In the genomic region with DNA sequence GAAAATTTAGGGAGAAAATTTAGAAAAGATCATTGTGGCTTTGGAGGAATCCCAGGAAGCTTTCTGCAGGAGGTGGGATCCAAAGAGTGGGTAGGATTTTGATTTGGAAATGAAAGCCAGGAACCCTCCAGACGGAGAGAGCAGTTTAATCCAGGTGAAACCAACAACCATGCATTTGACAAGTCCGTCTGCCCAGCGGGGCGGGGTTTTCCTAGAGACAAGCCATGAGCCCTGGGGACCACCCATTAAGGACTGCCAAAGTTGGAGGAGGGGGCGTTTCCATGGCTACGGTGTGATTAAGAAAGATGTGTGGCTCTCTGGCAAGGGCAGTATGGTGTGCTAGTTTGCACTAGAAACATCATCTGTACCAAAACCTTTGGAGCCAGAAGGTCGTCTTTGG, we compare ENCODE assay signal across 19 cellular contexts. TPM values are rescaled to one million over a fixed set of nuclear protein-coding genes. Genes with fewer than 3 reads are reported as not detected.
DNase-seq lines count a peak whose midpoint lies in the region; ATAC-seq, FAIRE-seq and TF ChIP-seq lines count a peak whose summit lies in the region.
"Had no signal": no experiment of that assay in that cellular context is flagged by ENCODE, and none has a peak within 500 bp of the region (broad histone marks: within the 10 kb centered on the region; RNA-seq: fewer than 3 reads in every experiment).

No MANE protein-coding gene starts in this region.

- no peak overlapping the region for H2BK120ac ChIP-seq in H1 (replicated peaks; ENCODE audit: low read depth, low read length)

- H3K4me2 ChIP-seq in H1 (ENCODE audit: insufficient read depth in 1 of 2, low read depth in 2 of 2, low read length in 2 of 2) (no peak overlapping the region), neural cell (ENCODE audit: low read length) (no peak overlapping the region)

- H2BK15ac ChIP-seq in H1 (ENCODE audit: low read length) = no peak overlapping the region

- ATAC-seq in HG03460 (IDR thresholded peaks at IDR 0.05; ENCODE audit: unreplicated experiment) = no peak
- ATAC-seq: activated CD8-positive, alpha-beta T cell treated with anti-CD3 and anti-CD28 coated beads for 36 hours; heart right ventricle; lower lobe of right lung; right cardiac atrium; stimulated activated effector memory CD8-positive, alpha-beta T cell treated with anti-CD3 and anti-CD28 coated beads, Interleukin-12 subunit alpha, Interleukin-12 subunit beta, amount 100 ng/mL, for 72 hours had no signal

- H3K23ac ChIP-seq in H1 (ENCODE audit: insufficient read length) = no peak overlapping the region

- DNase-seq in ELF-1 (ENCODE audit: low read depth, low spot score) (peak; percentile 73), NCI-H2227 (lab: John Stamatoyannopoulos, UW; ENCODE audit: unreplicated experiment) (peak; percentile 74), H1 (ENCODE audit: low read depth in 1 of 2, low spot score in 2 of 2) (peak; percentile 23 to 76), spleen (no peak)
- no peak for DNase-seq in central memory CD4-positive, alpha-beta T cell
- DNase-seq: activated CD4-positive, CD25-positive, alpha-beta regulatory T cell; activated CD8-positive, alpha-beta T cell treated with anti-CD3 and anti-CD28 coated beads for 36 hours; activated naive CD4-positive, alpha-beta T cell treated with Interleukin-2 at 50 U/mL for 16 hours; amniotic stem cell; heart right ventricle; lower lobe of right lung; NCI-H1092 treated with DMSO at 0.1 percent for 48 hours had no signal

- peaks cover 3 to 11% (median 5%) of the 10 kb centered on the region in 4 experiments; a peak in 4 of 7 replicates for H3K4me1 ChIP-seq in H1 (replicated peaks in 1 of 4; ENCODE audit: control insufficient read depth in 3 of 4, insufficient read depth in 4 of 4, low read length in 3 of 4)
- no peaks in the 10 kb centered on the region for H3K4me1 ChIP-seq in spleen
- H3K4me1 ChIP-seq: lower lobe of right lung had no signal

- H2AK5ac ChIP-seq in H1 (ENCODE audit: low read depth, low read length) = no peak overlapping the region

- H3K79me2 ChIP-seq in H1 (ENCODE audit: control insufficient read depth in 1 of 2, insufficient read depth in 2 of 2, low read length in 2 of 2) (no peaks in the 10 kb centered on the region), neural cell (replicated peaks; ENCODE audit: insufficient read depth, low read length) (peaks cover 50% of the 10 kb centered on the region)

- H4K5ac ChIP-seq in H1 (ENCODE audit: insufficient read length, low read depth, low read length) = no peak overlapping the region

- H2AFZ ChIP-seq in H1 (ENCODE audit: low read length) = no peak overlapping the region
- no peak overlapping the region for H2AFZ ChIP-seq in neural cell (ENCODE audit: low read depth, low read length)

- H3F3A ChIP-seq in neural cell (ENCODE audit: insufficient read depth, low read length, poor library complexity, severe bottlenecking) = no peaks in the 10 kb centered on the region

- H4K91ac ChIP-seq in H1 (replicated peaks; ENCODE audit: insufficient read length, low read length) = no peak overlapping the region

- H2BK12ac ChIP-seq in H1 (ENCODE audit: low read depth, low read length) = no peak overlapping the region

- no peak for TF ChIP-seq CTCF in H1 (IDR thresholded peaks at IDR 0.05; ENCODE audit: control extremely low read depth in 1 of 3, insufficient read depth in 1 of 3, low read depth in 1 of 3, low read length in 3 of 3)
- no peak for TF ChIP-seq CTCF in neural cell (IDR thresholded peaks at IDR 0.05; ENCODE audit: poor library complexity, severe bottlenecking)
- no peak for TF ChIP-seq CTCF in spleen (IDR thresholded peaks at IDR 0.05 in 8 of 11, conservative IDR thresholded peaks at IDR 0.05 in 3 of 11)

- no peaks in the 10 kb centered on the region for H3K23me2 ChIP-seq in H1 (ENCODE audit: low read depth, low read length)

- H3K79me1 ChIP-seq in H1 (ENCODE audit: low read depth, low read length) = no peaks in the 10 kb centered on the region

- intact Hi-C loops in spleen (cut with DNase I; ENCODE audit: low total_unique reads) = no loop called here

- no peaks in the 10 kb centered on the region for H4K20me1 ChIP-seq in H1 (replicated peaks in 1 of 2; ENCODE audit: control insufficient read depth in 1 of 2, insufficient read depth in 2 of 2, low read length in 2 of 2)
- H4K20me1 ChIP-seq in neural cell (ENCODE audit: insufficient read depth) = no peaks in the 10 kb centered on the region

- H3K4me3 ChIP-seq in H1 (ENCODE audit: extremely low read depth in 1 of 4, insufficient read depth in 2 of 4, low read depth in 3 of 4, low read length in 4 of 4) = no peak overlapping the region
- H3K4me3 ChIP-seq in neural cell (ENCODE audit: low read length) = peak overlapping the region; percentile 49
- H3K4me3 ChIP-seq in spleen = no peak overlapping the region
- H3K4me3 ChIP-seq: cardiac muscle cell, heart right ventricle, lower lobe of right lung, suprapubic skin had no signal

- no peak overlapping the region for H2BK20ac ChIP-seq in H1 (ENCODE audit: low read length)

- H3K36me3 ChIP-seq in H1 (ENCODE audit: control insufficient read depth in 2 of 4, insufficient read depth in 4 of 4, low read length in 3 of 4) = no peaks in the 10 kb centered on the region
- no peaks in the 10 kb centered on the region for H3K36me3 ChIP-seq in neural cell (ENCODE audit: insufficient read depth, low read length)
- H3K36me3 ChIP-seq in spleen = no peaks in the 10 kb centered on the region
- H3K36me3 ChIP-seq: cardiac muscle cell, heart right ventricle, lower lobe of right lung, suprapubic skin had no signal

- FAIRE-seq in H1 (lab: Jason Lieb, UNC) = peak; percentile 74
- FAIRE-seq: endothelial cell of umbilical vein had no signal

- POLR2A ChIA-PET in H1 (lab: Charles Lee; ENCODE audit: partially characterized antibody) = no interaction called here

- no peak overlapping the region for H3K4ac ChIP-seq in H1 (replicated peaks; ENCODE audit: insufficient read length, low read depth, low read length)

- no peak overlapping the region for H4K8ac ChIP-seq in H1 (ENCODE audit: extremely low read depth, insufficient read depth, low read length)

- no peak overlapping the region for H3K18ac ChIP-seq in H1 (ENCODE audit: extremely low read depth, low read length)

- no peak for TF ChIP-seq RAD21 in H1 (IDR thresholded peaks at IDR 0.05 in 1 of 2, conservative IDR thresholded peaks at IDR 0.05 in 1 of 2; ENCODE audit: low read depth in 2 of 2, low read length in 2 of 2)
- no peak for TF ChIP-seq RAD21 in neural cell (conservative IDR thresholded peaks at IDR 0.05)

- H3K9ac ChIP-seq in H1 (replicated peaks in 1 of 4; ENCODE audit: extremely low read depth in 1 of 4, low read depth in 3 of 4, low read length in 3 of 4) (no peak overlapping the region), neural cell (ENCODE audit: low read length) (no peak overlapping the region)

- no peak overlapping the region for H3K56ac ChIP-seq in H1 (replicated peaks; ENCODE audit: insufficient read length, low read depth, low read length)

- no peak for TF ChIP-seq POLR2A in H1 (IDR thresholded peaks at IDR 0.05; ENCODE audit: control extremely low read depth in 1 of 2, low read depth in 2 of 2, low read length in 2 of 2)
- no peak for TF ChIP-seq POLR2A in spleen (IDR thresholded peaks at IDR 0.05)

- no peaks in the 10 kb centered on the region for H3K27me3 ChIP-seq in H1 (replicated peaks in 1 of 4; ENCODE audit: control insufficient read depth in 3 of 4, extremely low read depth in 1 of 4, insufficient read depth in 3 of 4, low read length in 3 of 4)
- H3K27me3 ChIP-seq in neural cell (ENCODE audit: insufficient read depth, low read depth, low read length) = no peaks in the 10 kb centered on the region
- H3K27me3 ChIP-seq in spleen (replicated peaks in 1 of 7) = no peaks in the 10 kb centered on the region
- H3K27me3 ChIP-seq: heart right ventricle, suprapubic skin had no signal

- 45% methylated on average over 7 of the region's 7 CpGs; no CpG with 5 or more reads in 1 of the 2 experiments for WGBS in H1 (ENCODE audit: extremely low coverage in 1 of 2, insufficient coverage in 1 of 2, insufficient read length in 1 of 2, insufficient replicate concordance in 2 of 2, low coverage in 1 of 2, low lambda C conversion rate in 2 of 2, missing lambda C conversion rate in 1 of 2), 2 experiments
- WGBS in spleen, 5 donors = 61 to 77% (median 67%) methylated on average over 7 of the region's 7 CpGs

- TF ChIP-seq EP300 in H1 (IDR thresholded peaks at IDR 0.05; ENCODE audit: borderline replicate concordance in 1 of 2, low read depth in 2 of 2, low read length in 2 of 2) (no peak), neural cell (conservative IDR thresholded peaks at IDR 0.05; ENCODE audit: poor library complexity, severe bottlenecking) (no peak)

- no peak overlapping the region for H3K27ac ChIP-seq in H1 (ENCODE audit: low read depth, low read length)
- no peak overlapping the region for H3K27ac ChIP-seq in neural cell (ENCODE audit: low read length)
- no peak overlapping the region for H3K27ac ChIP-seq in spleen
- H3K27ac ChIP-seq: cardiac muscle cell, heart right ventricle, lower lobe of right lung, suprapubic skin had no signal

- H3K9me3 ChIP-seq in H1 (ENCODE audit: insufficient read depth in 2 of 2, low read depth in 1 of 2, low read length in 1 of 2) (no peaks in the 10 kb centered on the region), neural cell (ENCODE audit: low read length) (no peaks in the 10 kb centered on the region), spleen (no peaks in the 10 kb centered on the region)
- H3K9me3 ChIP-seq: heart right ventricle, lower lobe of right lung, suprapubic skin had no signal

- no peaks in the 10 kb centered on the region for H3K9me2 ChIP-seq in neural cell (ENCODE audit: insufficient read depth, low read length)

- CTCF ChIA-PET in H1 (lab: Charles Lee; ENCODE audit: partially characterized antibody) = no interaction called here

- no peak overlapping the region for H3K14ac ChIP-seq in H1 (ENCODE audit: insufficient read length)

- H2BK5ac ChIP-seq in H1 (ENCODE audit: low read depth, low read length) = no peak overlapping the region

TF ChIP-seq in H1, 55 proteins besides CTCF, POLR2A, EP300 and RAD21 (continues in another document):
- TF ChIP-seq POU5F1 (IDR thresholded peaks at IDR 0.05; ENCODE audit: low read depth, low read length) = no peak

TF ChIP-seq in neural cell, 6 proteins besides CTCF, POLR2A, EP300 and RAD21 (continues in another document):
- TF ChIP-seq POLR2AphosphoS5 (IDR thresholded peaks at IDR 0.05) = no peak

RNA-seq across cellular contexts. Expression of gene SRGAP3, which starts 53.4 kb away (rescaled TPM):
- 9.4 and 11.4 TPM in 2 replicates for total RNA-seq in H1 (2021; fragmentation: NEBNext Ultra II Directional; extraction: Animal tissue kit (Norgen Biotek cat#: 25700))
- polyA plus RNA-seq in H1 (2011; rRNA removed) (5.8 and 7.1 TPM in 2 replicates), neural cell (31.5 and 45.6 TPM in 2 replicates), spleen (1 to 10 TPM in 1 of 3 donors, under 1 TPM in 2; 0.54 to 1.3 (median 0.74) TPM)
- 8.0 TPM for polyA plus RNA-seq in H1 (2011; cell fraction: cytosol; rRNA removed)
- 17.1 TPM for polyA plus RNA-seq in H1 (2011; cell fraction: nucleus; rRNA removed)
- polyA plus RNA-seq in H1 (2012, experiment 1 of 2) = 5.4 to 8.5 TPM (median 6.9 TPM) in 4 replicates
- polyA plus RNA-seq in H1 (2012, experiment 2 of 2) = 0.88 TPM
- 3.8 TPM for polyA plus RNA-seq in H1 (2013, experiment 1 of 2)
- 3.6 TPM for polyA plus RNA-seq in H1 (2013, experiment 2 of 2)
- polyA minus RNA-seq in H1 (2011; rRNA and poly(A)+ RNA removed) = 19.3 and 22.0 TPM in 2 replicates
- 7.9 TPM for polyA minus RNA-seq in H1 (2011; cell fraction: cytosol; rRNA and poly(A)+ RNA removed)
- 38.8 TPM for polyA minus RNA-seq in H1 (2011; cell fraction: nucleus; rRNA and poly(A)+ RNA removed)
- 154 and 207 TPM in 2 replicates for polyA minus RNA-seq in neural cell
- 10 to 100 TPM in 2 of 7 donors, 1 to 10 TPM in 5; 4.6 to 10.3 (median 7.0) TPM for total RNA-seq in spleen
- total RNA-seq: endothelial cell of umbilical vein had no signal

Comparison
In these comparisons a context has a peak if more than half of its experiments do, and no peak if none do; other contexts are left out.
1. DNase-seq: peak in ELF-1 (single experiment), NCI-H2227 (single experiment) and H1 (2 of 2); none in central memory CD4-positive, alpha-beta T cell (single experiment) and spleen (single experiment).